8 cellular contexts compared by ENCODE assay signal in the genomic region with DNA sequence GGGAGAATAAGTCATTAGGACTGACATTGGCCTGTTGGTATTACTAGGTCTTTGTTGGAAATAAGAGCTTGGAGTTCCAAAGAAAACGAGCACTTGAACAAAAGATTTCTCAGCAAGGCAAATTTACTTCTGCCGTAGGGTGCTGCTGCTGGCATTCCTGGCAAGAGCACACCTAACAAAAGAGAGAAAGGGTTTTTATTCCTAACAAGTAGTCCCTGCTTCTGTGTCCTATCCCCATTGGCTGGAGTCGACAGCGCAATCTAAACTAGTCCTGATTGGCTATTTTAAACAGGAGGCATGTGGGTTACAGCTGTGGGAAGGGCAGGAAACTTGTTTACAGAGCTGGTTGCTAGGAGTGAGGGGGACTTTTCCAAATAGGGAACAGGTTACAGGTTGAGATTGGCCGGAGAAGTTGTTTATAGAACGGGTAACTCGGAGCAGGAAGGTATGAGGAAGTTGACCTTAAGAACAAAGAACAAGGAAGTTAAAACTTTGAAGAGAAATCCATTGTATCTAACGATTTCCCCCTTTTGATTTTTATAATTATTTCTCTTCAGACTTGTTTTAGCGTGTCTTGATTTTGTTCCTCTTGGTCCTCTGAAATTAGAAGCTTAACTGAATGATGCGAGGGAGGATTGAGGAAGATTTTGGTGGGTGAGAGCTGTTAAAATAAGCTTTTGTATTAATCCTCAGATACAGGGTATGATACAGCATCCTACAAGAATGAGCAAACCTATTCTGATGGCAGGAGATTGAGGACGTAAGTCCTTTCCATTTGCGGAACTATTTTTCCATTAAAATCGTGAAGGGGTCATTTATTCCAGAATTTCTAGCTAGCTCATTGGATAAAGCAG. TPM values are rescaled to one million over a fixed set of nuclear protein-coding genes. Genes with fewer than 3 reads are reported as not detected.
DNase-seq lines count a peak whose midpoint lies in the region; ATAC-seq, FAIRE-seq and TF ChIP-seq lines count a peak whose summit lies in the region.

No MANE protein-coding gene starts in this region.

- TF ChIP-seq RAD21 in neural cell (conservative IDR thresholded peaks at IDR 0.05) = no peak

- FAIRE-seq in H54 (lab: Jason Lieb, UNC) = no peak

- no peak overlapping the region for H2AFZ ChIP-seq in neural cell (ENCODE audit: low read depth, low read length)

- H4K20me1 ChIP-seq in neural cell (ENCODE audit: insufficient read depth) = peaks cover 20% of the 10 kb centered on the region

- no peak overlapping the region for H3K9ac ChIP-seq in neural cell (ENCODE audit: low read length)

- DNase-seq in NOMO-1 treated with dmso at 0.1 percent for 144 hours (lab: John Stamatoyannopoulos, UW; ENCODE audit: unreplicated experiment) (peak; percentile 34), coronary artery (ENCODE audit: low spot score) (no peak), H54 (ENCODE audit: insufficient read length, low spot score) (no peak), NCI-H345 (lab: John Stamatoyannopoulos, UW) (no peak), WERI-Rb-1 (no peak)

- H3K36me3 ChIP-seq in neural cell (ENCODE audit: insufficient read depth, low read length) = peaks cover 34% of the 10 kb centered on the region
- H3K36me3 ChIP-seq in WERI-Rb-1 = peaks cover 80% of the 10 kb centered on the region

- TF ChIP-seq POLR2A in GM10847 (IDR thresholded peaks at IDR 0.05; ENCODE audit: extremely low read depth, insufficient read length) (peak; percentile 6), H54 (IDR thresholded peaks at IDR 0.05; ENCODE audit: low read depth, low read length) (no peak)

- TF ChIP-seq CTCF in coronary artery (IDR thresholded peaks at IDR 0.05) (no peak), neural cell (IDR thresholded peaks at IDR 0.05; ENCODE audit: poor library complexity, severe bottlenecking) (no peak), WERI-Rb-1 (IDR thresholded peaks at IDR 0.05; ENCODE audit: low read depth, low read length) (no peak)

- peak overlapping the region; percentile 100 for H3K4me2 ChIP-seq in neural cell (ENCODE audit: low read length)

- H3K9me3 ChIP-seq in neural cell (ENCODE audit: low read length) (no peaks in the 10 kb centered on the region), WERI-Rb-1 (ENCODE audit: severe bottlenecking) (peaks cover 12% of the 10 kb centered on the region)

- H3K27ac ChIP-seq in coronary artery (no peak overlapping the region), neural cell (ENCODE audit: low read length) (no peak overlapping the region), WERI-Rb-1 (no peak overlapping the region)

- H3K4me3 ChIP-seq in coronary artery = peak overlapping the region; percentile 95
- peak overlapping the region; percentile 77 for H3K4me3 ChIP-seq in neural cell (ENCODE audit: low read length)
- no peak overlapping the region for H3K4me3 ChIP-seq in WERI-Rb-1 (ENCODE audit: low read depth, low read length)

- no peaks in the 10 kb centered on the region for H3K9me2 ChIP-seq in neural cell (ENCODE audit: insufficient read depth, low read length)

- no peak for ATAC-seq in GM19455 (IDR thresholded peaks at IDR 0.05; ENCODE audit: unreplicated experiment)

- H3K79me2 ChIP-seq in neural cell (replicated peaks; ENCODE audit: insufficient read depth, low read length) = peaks cover 82% of the 10 kb centered on the region

- TF ChIP-seq EP300 in neural cell (conservative IDR thresholded peaks at IDR 0.05; ENCODE audit: poor library complexity, severe bottlenecking) = no peak

- no peaks in the 10 kb centered on the region for H3K27me3 ChIP-seq in neural cell (ENCODE audit: insufficient read depth, low read depth, low read length)
- H3K27me3 ChIP-seq in WERI-Rb-1 (ENCODE audit: insufficient read depth, low read depth, severe bottlenecking) = no peaks in the 10 kb centered on the region

- no peaks in the 10 kb centered on the region for H3F3A ChIP-seq in neural cell (ENCODE audit: insufficient read depth, low read length, poor library complexity, severe bottlenecking)

TF ChIP-seq in neural cell, 6 proteins besides CTCF, POLR2A, EP300 and RAD21:
- TF ChIP-seq, protein P1, sequence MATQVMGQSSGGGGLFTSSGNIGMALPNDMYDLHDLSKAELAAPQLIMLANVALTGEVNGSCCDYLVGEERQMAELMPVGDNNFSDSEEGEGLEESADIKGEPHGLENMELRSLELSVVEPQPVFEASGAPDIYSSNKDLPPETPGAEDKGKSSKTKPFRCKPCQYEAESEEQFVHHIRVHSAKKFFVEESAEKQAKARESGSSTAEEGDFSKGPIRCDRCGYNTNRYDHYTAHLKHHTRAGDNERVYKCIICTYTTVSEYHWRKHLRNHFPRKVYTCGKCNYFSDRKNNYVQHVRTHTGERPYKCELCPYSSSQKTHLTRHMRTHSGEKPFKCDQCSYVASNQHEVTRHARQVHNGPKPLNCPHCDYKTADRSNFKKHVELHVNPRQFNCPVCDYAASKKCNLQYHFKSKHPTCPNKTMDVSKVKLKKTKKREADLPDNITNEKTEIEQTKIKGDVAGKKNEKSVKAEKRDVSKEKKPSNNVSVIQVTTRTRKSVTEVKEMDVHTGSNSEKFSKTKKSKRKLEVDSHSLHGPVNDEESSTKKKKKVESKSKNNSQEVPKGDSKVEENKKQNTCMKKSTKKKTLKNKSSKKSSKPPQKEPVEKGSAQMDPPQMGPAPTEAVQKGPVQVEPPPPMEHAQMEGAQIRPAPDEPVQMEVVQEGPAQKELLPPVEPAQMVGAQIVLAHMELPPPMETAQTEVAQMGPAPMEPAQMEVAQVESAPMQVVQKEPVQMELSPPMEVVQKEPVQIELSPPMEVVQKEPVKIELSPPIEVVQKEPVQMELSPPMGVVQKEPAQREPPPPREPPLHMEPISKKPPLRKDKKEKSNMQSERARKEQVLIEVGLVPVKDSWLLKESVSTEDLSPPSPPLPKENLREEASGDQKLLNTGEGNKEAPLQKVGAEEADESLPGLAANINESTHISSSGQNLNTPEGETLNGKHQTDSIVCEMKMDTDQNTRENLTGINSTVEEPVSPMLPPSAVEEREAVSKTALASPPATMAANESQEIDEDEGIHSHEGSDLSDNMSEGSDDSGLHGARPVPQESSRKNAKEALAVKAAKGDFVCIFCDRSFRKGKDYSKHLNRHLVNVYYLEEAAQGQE (IDR thresholded peaks at IDR 0.05; ENCODE audit: borderline replicate concordance) = no peak
- TF ChIP-seq POLR2AphosphoS5 (IDR thresholded peaks at IDR 0.05) (no peak), EZH2 (IDR thresholded peaks at IDR 0.05; ENCODE audit: borderline replicate concordance, insufficient read depth, low read length, poor library complexity, severe bottlenecking) (no peak), TAF1 (IDR thresholded peaks at IDR 0.05; ENCODE audit: low read depth) (no peak), SMC3 (conservative IDR thresholded peaks at IDR 0.05; ENCODE audit: poor library complexity) (no peak), MXI1 (conservative IDR thresholded peaks at IDR 0.05; ENCODE audit: poor library complexity, severe bottlenecking) (no peak)
TF ChIP-seq in neural cell: peak in this region for 0.

RNA-seq across cellular contexts. Expression of a gene that starts 3.4 kb away (rescaled TPM):
- 4.7 and 5.4 TPM in 2 replicates for polyA plus RNA-seq in neural cell
- 17.8 and 18.8 TPM in 2 replicates for polyA minus RNA-seq in neural cell
